ENCODE assay signal across 18 cellular contexts in genomic region chr2:234761910-234762309, GRCh38.
"Had no signal": no experiment of that assay in that cellular context is flagged by ENCODE, and none has a peak within 500 bp of the region (broad histone marks: within the 10 kb centered on the region; RNA-seq: fewer than 3 reads in every experiment).

No MANE protein-coding gene starts in this region.

- ATAC-seq: activated CD4-positive, alpha-beta T cell treated with anti-CD3 and anti-CD28 coated beads for 36 hours; activated naive CD4-positive, alpha-beta T cell treated with anti-CD3 and anti-CD28 coated beads, Interleukin-2, amount 50 U/mL, for 72 hours; activated T-helper 17 cell treated with anti-CD3 and anti-CD28 coated beads, Interleukin-2, amount 50 U/mL, for 72 hours; effector memory CD8-positive, alpha-beta T cell; natural killer cell; stimulated activated naive B cell treated with anti-CD40 and anti-IgM and Interleukin-4, amounts not matched to agents 10 μg/mL and 1 μg/mL and 100 μg/mL, for 72 hours had no signal

- DNase-seq: activated B cell treated with CpG ODN at 0.5 μM for 24 hours; activated CD4-positive, alpha-beta T cell treated with anti-CD3 and anti-CD28 coated beads for 36 hours; activated CD4-positive, alpha-beta T cell treated with anti-CD3 and anti-CD28 coated beads, Interleukin-2, amount 50 U/mL, for 4 hours; activated CD8-positive, alpha-beta memory T cell treated with anti-CD3 and anti-CD28 coated beads for 24 hours; activated CD8-positive, alpha-beta memory T cell treated with anti-CD3 and anti-CD28 coated beads, Interleukin-2, amount 50 U/mL, for 4 hours; activated T-cell treated with anti-CD3 and anti-CD28 coated beads, Interleukin-2, amount 50 U/mL, for 24 hours; central memory CD4-positive, alpha-beta T cell; effector memory CD8-positive, alpha-beta T cell; heart right ventricle; left ventricle myocardium inferior; midbrain; natural killer cell; stimulated activated CD4-positive, alpha-beta T cell treated with anti-CD3 and anti-CD28 coated beads, Interleukin-2, amount 100 ng/mL, for 48 hours; stimulated activated CD8-positive, alpha-beta memory T cell treated with anti-CD3 and anti-CD28 coated beads, Interleukin-4, amount 100 ng/mL, for 48 hours; stimulated activated naive B cell treated with anti-CD40 and anti-IgM and Interleukin-4, amounts not matched to agents 10 μg/mL and 1 μg/mL and 100 μg/mL, for 72 hours; testis had no signal
